Comparison of ENCODE assay signal across 6 cellular contexts in genomic region chr5:53178830-53179229, GRCh38.
"Had no signal": no experiment of that assay in that cellular context is flagged by ENCODE, and none has a peak within 500 bp of the region (broad histone marks: within the 10 kb centered on the region; RNA-seq: fewer than 3 reads in every experiment).

No MANE protein-coding gene starts in this region.

- H3K27ac ChIP-seq: GM23248 had no signal

- H3K4me3 ChIP-seq: GM23248, K562 had no signal

- ATAC-seq: K562 had no signal

- DNase-seq: GM23248, GOT3, H9, HCEC 1CT had no signal

- FAIRE-seq: H54, K562 had no signal
